28 cellular contexts compared by ENCODE assay signal in the genomic region with DNA sequence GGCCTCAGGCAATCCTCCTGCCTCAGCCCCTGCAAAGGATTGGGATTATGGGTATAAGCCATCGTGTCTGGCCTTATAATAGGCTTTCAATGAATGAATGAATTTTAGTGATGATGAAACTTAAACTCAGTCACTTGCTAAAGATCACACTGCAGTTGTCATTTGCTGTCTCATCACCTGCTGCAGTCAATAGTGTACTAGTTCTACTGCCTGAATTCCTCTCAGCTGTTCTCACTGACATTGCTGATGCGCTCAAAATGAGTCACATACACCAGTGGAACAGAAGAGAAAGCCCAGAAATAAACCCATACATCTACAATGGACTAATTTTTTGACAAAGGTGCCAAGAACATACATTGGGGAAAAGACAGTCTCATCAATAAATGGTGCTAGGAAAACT. TPM values are rescaled to one million over a fixed set of nuclear protein-coding genes. Genes with fewer than 3 reads are reported as not detected.
"Had no signal": no experiment of that assay in that cellular context is flagged by ENCODE, and none has a peak within 500 bp of the region (broad histone marks: within the 10 kb centered on the region; RNA-seq: fewer than 3 reads in every experiment).

No MANE protein-coding gene starts in this region.

- H3K36me3 Mint-ChIP-seq: activated CD8-positive, alpha-beta memory T cell treated with anti-CD3 and anti-CD28 coated beads, Interleukin-2, amount 10 ng/mL, durations not matched to agents 7 days and 5 days; activated naive CD4-positive, alpha-beta T cell treated with anti-CD3 and anti-CD28 coated beads, Interleukin-2, amount 50 U/mL, for 72 hours; brain had no signal

- H3K27me3 Mint-ChIP-seq: activated T-cell treated with anti-CD3 and anti-CD28 coated beads, Interleukin-2, amount 50 U/mL, for 24 hours had no signal

- H3K9me3 ChIP-seq: SJSA1 had no signal

- DNase-seq: activated CD4-positive, alpha-beta T cell treated with anti-CD3 and anti-CD28 coated beads for 48 hours; activated CD4-positive, alpha-beta T cell treated with anti-CD3 and anti-CD28 coated beads, Interleukin-2, amount 50 U/mL, for 4 hours; activated CD4-positive, CD25-positive, alpha-beta regulatory T cell treated with anti-CD3 and anti-CD28 coated beads, Interleukin-2, amount 50 U/mL, for 72 hours; activated CD8-positive, alpha-beta memory T cell treated with anti-CD3 and anti-CD28 coated beads, Interleukin-2, amount 10 ng/mL, durations not matched to agents 7 days and 5 days; activated effector memory CD4-positive, alpha-beta T cell treated with anti-CD3 and anti-CD28 coated beads, Interleukin-2, amount 50 U/mL, for 16 hours; activated naive CD4-positive, alpha-beta T cell treated with Interleukin-2 at 50 U/mL for 16 hours; activated naive CD8-positive, alpha-beta T cell treated with anti-CD3 and anti-CD28 coated beads, Interleukin-2, amount 50 U/mL, for 24 hours; activated T-cell treated with anti-CD3 and anti-CD28 coated beads, Interleukin-2, amount 50 U/mL, for 24 hours; amygdala; Kasumi-1; KBM-7; NCI-H1092 treated with DMSO at 0.1 percent for 48 hours; NCI-H1436; NCI-H1694 treated with DMSO at 0.1 percent for 48 hours; NCI-H2029 treated with DMSO at 0.1 percent for 48 hours; NCI-H345; NCI-H510A; NCI-H526 treated with DMSO at 0.1 percent for 48 hours; NK-92 treated with Interleukin-12 subunit alpha and Interleukin-12 subunit beta, amount 100 ng/mL, for 24 hours; OCI-M1; Right ventricle myocardium superior; RPMI8226 had no signal

- H3K9me3 Mint-ChIP-seq: activated naive CD8-positive, alpha-beta T cell treated with anti-CD3 and anti-CD28 coated beads, Interleukin-2, amount 50 U/mL, for 24 hours; activated T-cell treated with anti-CD3 and anti-CD28 coated beads, Interleukin-2, amount 50 U/mL, for 24 hours had no signal

- H3K27me3 ChIP-seq: cardiac muscle cell, SJSA1 had no signal

- H3K27ac ChIP-seq: cardiac muscle cell, SJSA1 had no signal

- H3K27ac Mint-ChIP-seq: activated CD8-positive, alpha-beta memory T cell treated with anti-CD3 and anti-CD28 coated beads, Interleukin-2, amount 10 ng/mL, durations not matched to agents 7 days and 5 days; activated naive CD4-positive, alpha-beta T cell treated with anti-CD3 and anti-CD28 coated beads, Interleukin-2, amount 50 U/mL, for 72 hours; activated naive CD8-positive, alpha-beta T cell treated with anti-CD3 and anti-CD28 coated beads, Interleukin-2, amount 50 U/mL, for 24 hours; activated T-cell treated with anti-CD3 and anti-CD28 coated beads, Interleukin-2, amount 50 U/mL, for 24 hours; brain; T-helper 1 cell treated with Interleukin-12 subunit alpha and Interleukin-12 subunit beta and Interleukin-4 antibody, amounts not matched to agents 30 μg/mL and 1 μg/mL, for 36 hours; WTC11 had no signal

- H3K4me3 Mint-ChIP-seq: activated CD8-positive, alpha-beta memory T cell treated with anti-CD3 and anti-CD28 coated beads, Interleukin-2, amount 10 ng/mL, durations not matched to agents 7 days and 5 days; activated naive CD8-positive, alpha-beta T cell treated with anti-CD3 and anti-CD28 coated beads, Interleukin-2, amount 50 U/mL, for 24 hours; activated T-cell treated with anti-CD3 and anti-CD28 coated beads, Interleukin-2, amount 50 U/mL, for 24 hours; T-helper 1 cell treated with Interleukin-12 subunit alpha and Interleukin-12 subunit beta and Interleukin-4 antibody, amounts not matched to agents 30 μg/mL and 1 μg/mL, for 36 hours; WTC11 had no signal

- H3K4me1 ChIP-seq: SJSA1 had no signal

- H3K4me1 Mint-ChIP-seq: activated CD8-positive, alpha-beta memory T cell treated with anti-CD3 and anti-CD28 coated beads, Interleukin-2, amount 10 ng/mL, durations not matched to agents 7 days and 5 days; activated naive CD8-positive, alpha-beta T cell treated with anti-CD3 and anti-CD28 coated beads, Interleukin-2, amount 50 U/mL, for 24 hours; brain had no signal

- H3K4me3 ChIP-seq: cardiac muscle cell, SJSA1 had no signal

- H3K36me3 ChIP-seq: cardiac muscle cell, SJSA1 had no signal

RNA-seq across cellular contexts. Expression of gene ADAM21, which starts 29.4 kb away (rescaled TPM):
- total RNA-seq: cardiac muscle cell, WTC11 had no signal
- polyA plus RNA-seq: cardiac muscle cell had no signal
